Comparison of ENCODE assay signal across 1 cellular context in genomic region chr11:762421-763072, GRCh38.
TF ChIP-seq lines count a peak whose summit lies in the region.

No MANE protein-coding gene starts in this region.

TF ChIP-seq in H1, 55 proteins besides CTCF, POLR2A, EP300 and RAD21:
- TF ChIP-seq CHD2 (IDR thresholded peaks at IDR 0.05; ENCODE audit: low read length) (no peak), MAX (IDR thresholded peaks at IDR 0.05) (peak; percentile 41; the same call in 1 of the 2 replicates), EGR1 (IDR thresholded peaks at IDR 0.05; ENCODE audit: borderline replicate concordance, low read depth, low read length) (no peak)
